ENCODE assay signal across 7 cellular contexts in the genomic region with DNA sequence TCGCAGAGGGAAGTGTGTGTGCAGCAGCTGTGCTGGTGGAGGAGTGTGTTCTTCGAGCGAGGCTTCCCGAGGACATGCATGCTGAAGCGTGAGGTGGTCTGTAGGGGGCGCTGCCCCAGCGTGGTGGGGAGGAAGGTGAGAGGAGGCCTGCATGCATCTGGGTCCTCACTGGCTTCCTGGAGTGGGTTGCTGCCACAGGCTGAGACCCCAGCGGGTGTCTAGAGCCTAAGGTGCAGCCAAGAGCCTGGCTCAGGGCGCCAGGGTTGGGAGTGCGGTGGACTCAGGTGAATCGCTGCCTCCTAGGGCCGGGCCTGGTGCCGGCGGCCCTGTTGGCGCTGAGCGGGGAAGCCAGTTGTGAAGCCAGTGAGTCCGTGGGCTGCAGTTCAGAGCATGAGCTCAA. TPM values are rescaled to one million over a fixed set of nuclear protein-coding genes. Genes with fewer than 3 reads are reported as not detected.
A peak's percentile ranks its signal among the peaks of the same experiment; 100 is the strongest.
DNase-seq lines count a peak whose midpoint lies in the region; ATAC-seq and TF ChIP-seq lines count a peak whose summit lies in the region.
"Had no signal": no experiment of that assay in that cellular context is flagged by ENCODE, and none has a peak within 500 bp of the region (broad histone marks: within the 10 kb centered on the region; RNA-seq: fewer than 3 reads in every experiment).

No MANE protein-coding gene starts in this region.

- no peaks in the 10 kb centered on the region for H3K9me3 Mint-ChIP-seq in osteocyte (ENCODE audit: unreplicated experiment)

- DNase-seq in NCI-H82 (lab: John Stamatoyannopoulos, UW) (peak; percentile 37), NCI-H82 treated with DMSO at 0.1 percent for 48 hours (lab: John Stamatoyannopoulos, UW; ENCODE audit: unreplicated experiment) (no peak), osteocyte (ENCODE audit: extremely low spot score, unreplicated experiment) (no peak), GOT3 (lab: John Stamatoyannopoulos, UW) (no peak)
- peak; percentile 18 for DNase-seq in activated CD4-positive, alpha-beta T cell treated with anti-CD3 and anti-CD28 coated beads, Interleukin-2, amount 50 U/mL, for 1 hour
- DNase-seq: NCI-H1105 had no signal

- no peak overlapping the region for H3K27ac Mint-ChIP-seq in osteocyte (ENCODE audit: unreplicated experiment)

- peaks cover 42% of the 10 kb centered on the region for H3K36me3 Mint-ChIP-seq in osteocyte (ENCODE audit: unreplicated experiment)

- peak; percentile 41 for TF ChIP-seq CTCF in osteocyte (IDR thresholded peaks at IDR 0.05)

- ATAC-seq in GM21717 (IDR thresholded peaks at IDR 0.05; ENCODE audit: unreplicated experiment): no peak

- H3K4me3 Mint-ChIP-seq in osteocyte (ENCODE audit: unreplicated experiment): no peak overlapping the region

- H3K4me1 Mint-ChIP-seq in osteocyte (ENCODE audit: unreplicated experiment): peaks cover 4% of the 10 kb centered on the region

- H3K27me3 Mint-ChIP-seq in osteocyte (ENCODE audit: unreplicated experiment): no peaks in the 10 kb centered on the region

RNA-seq across cellular contexts. Expression of a gene that starts 7.5 kb away (rescaled TPM):
- 7.5 and 7.6 TPM in 2 replicates for total RNA-seq in osteocyte

RNA-seq across cellular contexts. Expression of a gene that starts 19.9 kb away (rescaled TPM):
- 20.1 and 22.6 TPM in 2 replicates for total RNA-seq in osteocyte

RNA-seq across cellular contexts. Expression of a gene that starts 28.6 kb away (rescaled TPM):
- 25.2 and 30.0 TPM in 2 replicates for total RNA-seq in osteocyte

RNA-seq across cellular contexts. Expression of a gene that starts 32.9 kb away (rescaled TPM):
- 1.8 and 4.5 TPM in 2 replicates for total RNA-seq in osteocyte

RNA-seq across cellular contexts. Expression of a gene that starts 54.1 kb away (rescaled TPM):
- 23.1 and 24.3 TPM in 2 replicates for total RNA-seq in osteocyte

Comparison
In these comparisons a context has a peak if more than half of its experiments do, and no peak if none do; other contexts are left out.
1. DNase-seq: peak in NCI-H82 (single experiment) and activated CD4-positive, alpha-beta T cell treated with anti-CD3 and anti-CD28 coated beads, Interleukin-2, amount 50 U/mL, for 1 hour (single experiment); none in NCI-H82 treated with DMSO at 0.1 percent for 48 hours (single experiment), osteocyte (single experiment) and GOT3 (single experiment).